In genomic region chr14:99961826-99962518, GRCh38 we compare ENCODE assay signal across 30 cellular contexts.
"Had no signal": no experiment of that assay in that cellular context is flagged by ENCODE, and none has a peak within 500 bp of the region (broad histone marks: within the 10 kb centered on the region; RNA-seq: fewer than 3 reads in every experiment).

No MANE protein-coding gene starts in this region.

- H3K9ac ChIP-seq: parathyroid adenoma had no signal

- ATAC-seq: activated CD8-positive, alpha-beta T cell treated with anti-CD3 and anti-CD28 coated beads, Interleukin-2, amount 10 ng/mL, durations not matched to agents 7 days and 5 days; activated T-helper 17 cell treated with anti-CD3 and anti-CD28 coated beads, Interleukin-2, amount 50 U/mL, for 72 hours; effector memory CD8-positive, alpha-beta T cell; gastroesophageal sphincter; natural killer cell treated with Interleukin-12 subunit alpha and Interleukin-12 subunit beta and Interleukin-15 and Interleukin-18, amount 100 ng/mL, for 72 hours; right cardiac atrium; stimulated activated naive B cell treated with anti-CD40 and anti-IgM and Interleukin-4, amounts not matched to agents 10 μg/mL and 1 μg/mL and 100 μg/mL, for 72 hours had no signal

- H3K4me3 ChIP-seq: adrenal gland, ascending aorta, dorsolateral prefrontal cortex, gastroesophageal sphincter, left ventricle myocardium inferior, skin epidermis, vagina had no signal

- H3K9me3 ChIP-seq: adrenal gland, ascending aorta, gastroesophageal sphincter, left ventricle myocardium inferior, vagina had no signal

- H3K4me1 ChIP-seq: adrenal gland, ascending aorta, gastroesophageal sphincter, parathyroid adenoma, vagina had no signal

- H3K36me3 ChIP-seq: adrenal gland, ascending aorta, brain microvascular endothelial cell, gastroesophageal sphincter, left ventricle myocardium inferior, vagina, WERI-Rb-1 had no signal

- H3K27me3 ChIP-seq: ascending aorta, brain microvascular endothelial cell, vagina had no signal

- H3K4me3 Mint-ChIP-seq: activated CD8-positive, alpha-beta T cell treated with anti-CD3 and anti-CD28 coated beads, Interleukin-2, amount 10 ng/mL, durations not matched to agents 7 days and 5 days; activated naive CD8-positive, alpha-beta T cell; activated T-cell treated with anti-CD3 and anti-CD28 coated beads, Interleukin-2, amount 50 U/mL, for 24 hours; activated T-helper 17 cell treated with anti-CD3 and anti-CD28 coated beads, Interleukin-2, amount 50 U/mL, for 72 hours; effector memory CD8-positive, alpha-beta T cell; immature natural killer cell; natural killer cell treated with Interleukin-12 subunit alpha and Interleukin-12 subunit beta and Interleukin-15 and Interleukin-18, amount 100 ng/mL, for 72 hours; stimulated activated naive B cell treated with anti-CD40 and anti-IgM and Interleukin-4, amounts not matched to agents 10 μg/mL and 1 μg/mL and 100 μg/mL, for 72 hours; type B pancreatic cell had no signal

- DNase-seq: activated CD4-positive, alpha-beta T cell treated with anti-CD3 and anti-CD28 coated beads for 1 hour; activated CD4-positive, alpha-beta T cell treated with anti-CD3 and anti-CD28 coated beads, Interleukin-2, amount 50 U/mL, for 1 hour; activated CD8-positive, alpha-beta memory T cell treated with anti-CD3 and anti-CD28 coated beads, Interleukin-2, amount 50 U/mL, for 4 hours; activated CD8-positive, alpha-beta T cell treated with anti-CD3 and anti-CD28 coated beads, Interleukin-2, amount 10 ng/mL, durations not matched to agents 7 days and 5 days; activated naive CD4-positive, alpha-beta T cell; activated T-cell treated with anti-CD3 and anti-CD28 coated beads, Interleukin-2, amount 50 U/mL, for 24 hours; brain microvascular endothelial cell; central memory CD4-positive, alpha-beta T cell; dorsolateral prefrontal cortex; effector memory CD8-positive, alpha-beta T cell; head of caudate nucleus; hypothalamus; immature natural killer cell; kidney glomerular epithelial cell; left ventricle myocardium inferior; right cardiac atrium; stimulated activated CD4-positive, alpha-beta T cell treated with anti-CD3 and anti-CD28 coated beads, Interleukin-2, amount 100 ng/mL, for 24 hours; stimulated activated naive B cell treated with anti-CD40 and anti-IgM and Interleukin-4, amounts not matched to agents 10 μg/mL and 1 μg/mL and 100 μg/mL, for 72 hours; T-helper 2 cell; WERI-Rb-1 had no signal

- H3K79me2 ChIP-seq: parathyroid adenoma had no signal

- H3K27ac Mint-ChIP-seq: activated CD8-positive, alpha-beta T cell treated with anti-CD3 and anti-CD28 coated beads, Interleukin-2, amount 10 ng/mL, durations not matched to agents 7 days and 5 days; activated naive CD8-positive, alpha-beta T cell; activated T-cell treated with anti-CD3 and anti-CD28 coated beads, Interleukin-2, amount 50 U/mL, for 24 hours; activated T-helper 17 cell treated with anti-CD3 and anti-CD28 coated beads, Interleukin-2, amount 50 U/mL, for 72 hours; effector memory CD8-positive, alpha-beta T cell; immature natural killer cell; natural killer cell treated with Interleukin-12 subunit alpha and Interleukin-12 subunit beta and Interleukin-15 and Interleukin-18, amount 100 ng/mL, for 72 hours; stimulated activated naive B cell treated with anti-CD40 and anti-IgM and Interleukin-4, amounts not matched to agents 10 μg/mL and 1 μg/mL and 100 μg/mL, for 72 hours; type B pancreatic cell had no signal

- H3K36me3 Mint-ChIP-seq: activated naive CD8-positive, alpha-beta T cell; immature natural killer cell; natural killer cell treated with Interleukin-12 subunit alpha and Interleukin-12 subunit beta and Interleukin-15 and Interleukin-18, amount 100 ng/mL, for 72 hours; stimulated activated naive B cell treated with anti-CD40 and anti-IgM and Interleukin-4, amounts not matched to agents 10 μg/mL and 1 μg/mL and 100 μg/mL, for 72 hours; type B pancreatic cell had no signal

- H3K27ac ChIP-seq: adrenal gland, ascending aorta, brain microvascular endothelial cell, dorsolateral prefrontal cortex, gastroesophageal sphincter, left ventricle myocardium inferior, parathyroid adenoma, skin epidermis, vagina, WERI-Rb-1 had no signal

- H3K4me1 Mint-ChIP-seq: activated T-helper 17 cell treated with anti-CD3 and anti-CD28 coated beads, Interleukin-2, amount 50 U/mL, for 72 hours; immature natural killer cell; stimulated activated naive B cell treated with anti-CD40 and anti-IgM and Interleukin-4, amounts not matched to agents 10 μg/mL and 1 μg/mL and 100 μg/mL, for 72 hours had no signal

- H2AFZ ChIP-seq: parathyroid adenoma had no signal

- H3K9me3 Mint-ChIP-seq: activated T-cell treated with anti-CD3 and anti-CD28 coated beads, Interleukin-2, amount 50 U/mL, for 24 hours; activated T-helper 17 cell treated with anti-CD3 and anti-CD28 coated beads, Interleukin-2, amount 50 U/mL, for 72 hours; effector memory CD8-positive, alpha-beta T cell; immature natural killer cell; natural killer cell treated with Interleukin-12 subunit alpha and Interleukin-12 subunit beta and Interleukin-15 and Interleukin-18, amount 100 ng/mL, for 72 hours; stimulated activated naive B cell treated with anti-CD40 and anti-IgM and Interleukin-4, amounts not matched to agents 10 μg/mL and 1 μg/mL and 100 μg/mL, for 72 hours; type B pancreatic cell had no signal
